Comparison of ENCODE assay signal across 8 cellular contexts in the genomic region with DNA sequence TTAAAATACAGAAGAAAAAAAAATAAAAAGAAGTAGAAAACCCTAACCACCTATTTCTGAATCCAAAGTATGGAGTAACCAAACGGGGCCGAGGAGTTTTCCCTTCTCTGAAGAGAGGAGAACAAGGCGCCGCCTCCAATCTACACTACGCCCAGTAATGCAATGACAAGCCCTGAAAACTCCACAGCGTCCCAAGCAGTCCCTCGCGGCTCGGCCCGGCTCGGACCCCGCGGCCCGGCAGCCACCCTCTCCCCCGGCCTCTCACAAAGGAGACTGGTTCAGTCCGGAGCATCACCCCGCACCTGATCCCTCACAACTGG. TPM values are rescaled to one million over a fixed set of nuclear protein-coding genes. Genes with fewer than 3 reads are reported as not detected.
DNase-seq lines count a peak whose midpoint lies in the region; ATAC-seq and TF ChIP-seq lines count a peak whose summit lies in the region.

No MANE protein-coding gene starts in this region.

- no peak for TF ChIP-seq CTCF in RWPE1 (conservative IDR thresholded peaks at IDR 0.05; ENCODE audit: low read depth)
- no peak for TF ChIP-seq CTCF in omental fat pad (IDR thresholded peaks at IDR 0.05)

- peak overlapping the region; percentile 93 for H3K27ac ChIP-seq in CD8-positive, alpha-beta memory T cell (ENCODE audit: low read depth, low read length)
- peak overlapping the region; percentile 89 for H3K27ac ChIP-seq in RWPE1

- peaks cover 0 to 47% (median 7%) of the 10 kb centered on the region in 3 donors for H3K36me3 Mint-ChIP-seq in CD8-positive, alpha-beta memory T cell

- POLR2A ChIA-PET in CD8-positive, alpha-beta memory T cell (lab: Charles Lee) = interaction anchor here (0.8 to 2.7 kb wide), 7 partner anchors 11 to 73 kb away, joined by 3 to 47 read pairs (median 6); a partner anchor contains a TSS
- POLR2A ChIA-PET in RWPE1 (lab: Yijun Ruan, JAX; ENCODE audit: low non-redundant PET) = interaction anchor here (0.7 to 1.0 kb wide), 2 partner anchors 9 to 43 kb away, joined by 3 read pairs; no protein-coding TSS in a partner anchor

- no peak for DNase-seq in CD8-positive, alpha-beta memory T cell
- DNase-seq in H7 (no peak), RWPE1 (ENCODE audit: low spot score) (no peak), omental fat pad (ENCODE audit: low spot score) (no peak), T1000 (lab: John Stamatoyannopoulos, UW) (no peak), HPDE6-E6E7 (ENCODE audit: extremely low spot score) (no peak)
- DNase-seq in stimulated activated CD4-positive, alpha-beta T cell treated with anti-CD3 and anti-CD28 coated beads, Interleukin-4, amount 100 ng/mL, for 4 hours = no peak

- H3K4me3 Mint-ChIP-seq in CD8-positive, alpha-beta memory T cell = peak overlapping the region; percentile 94 to 99 (median 97)

- ATAC-seq in esophagus mucosa (peak; percentile 47), omental fat pad (ENCODE audit: low FRiP score) (peak; percentile 41)

- no peaks in the 10 kb centered on the region for H3K27me3 ChIP-seq in CD8-positive, alpha-beta memory T cell (ENCODE audit: insufficient read depth, low read length, poor library complexity, severe bottlenecking)
- H3K27me3 ChIP-seq in H7 (ENCODE audit: control insufficient read depth, insufficient read depth, low read length) = no peaks in the 10 kb centered on the region

- peaks cover 40% of the 10 kb centered on the region for H3K4me1 ChIP-seq in CD8-positive, alpha-beta memory T cell (ENCODE audit: insufficient read depth, low read length)

- peak overlapping the region; percentile 92 to 99 (median 98) for H3K27ac Mint-ChIP-seq in CD8-positive, alpha-beta memory T cell

- H3K9me3 Mint-ChIP-seq in CD8-positive, alpha-beta memory T cell = no peaks in the 10 kb centered on the region

- no peaks in the 10 kb centered on the region for H3K9me3 ChIP-seq in CD8-positive, alpha-beta memory T cell (ENCODE audit: low read length)

- peaks cover 36 to 48% (median 47%) of the 10 kb centered on the region in 3 donors for H3K4me1 Mint-ChIP-seq in CD8-positive, alpha-beta memory T cell

- H3K27me3 Mint-ChIP-seq in CD8-positive, alpha-beta memory T cell = no peaks in the 10 kb centered on the region

- CTCF ChIA-PET in CD8-positive, alpha-beta memory T cell (lab: Charles Lee) = interaction anchor here (0.5 to 3.5 kb wide), 15 partner anchors 9 to 494 kb away, joined by 3 to 50 read pairs (median 6); a partner anchor contains a TSS
- CTCF ChIA-PET in RWPE1 (lab: Yijun Ruan, JAX) = interaction anchor here (0.6 to 2.2 kb wide), 4 partner anchors 9 to 74 kb away, joined by 3 to 7 read pairs (median 4); no protein-coding TSS in a partner anchor

- peak overlapping the region; percentile 89 for H3K4me3 ChIP-seq in CD8-positive, alpha-beta memory T cell (ENCODE audit: low read length)
- peak overlapping the region; percentile 85 for H3K4me3 ChIP-seq in H7 (ENCODE audit: insufficient read depth, low read depth, low read length)

- no peaks in the 10 kb centered on the region for H3K36me3 ChIP-seq in CD8-positive, alpha-beta memory T cell (ENCODE audit: insufficient read depth, low read length)
- H3K36me3 ChIP-seq in H7 (replicated peaks; ENCODE audit: control insufficient read depth, insufficient read depth, low read length) = no peaks in the 10 kb centered on the region; the same call in 1 of the 2 replicates

RNA-seq across cellular contexts. Expression of a gene that starts 0.4 kb away (rescaled TPM):
- total RNA-seq in CD8-positive, alpha-beta memory T cell = 10 to 100 TPM; 90.0 to 96.1 TPM
- polyA plus RNA-seq in CD8-positive, alpha-beta memory T cell = 33.6 TPM
- 64.1 and 73.8 TPM in 2 replicates for total RNA-seq in H7 (2014; rRNA removed; shearing (Covaris generic))
- total RNA-seq in esophagus mucosa = 46.3 TPM
- 10 to 100 TPM; 40.6 to 65.6 (median 54.7) TPM for total RNA-seq in omental fat pad

RNA-seq across cellular contexts. Expression of a gene that starts 21.2 kb away (rescaled TPM):
- total RNA-seq in CD8-positive, alpha-beta memory T cell = 10 to 100 TPM; 25.5 to 25.7 TPM
- 14.4 TPM for polyA plus RNA-seq in CD8-positive, alpha-beta memory T cell
- 21.5 and 26.8 TPM in 2 replicates for total RNA-seq in H7 (2014; rRNA removed; shearing (Covaris generic))
- total RNA-seq in esophagus mucosa (11.4 TPM), omental fat pad (10 to 100 TPM; 21.3 to 30.0 (median 25.6) TPM)

RNA-seq across cellular contexts. Expression of a gene that starts 21.4 kb away (rescaled TPM):
- 10 to 100 TPM; 82.7 to 83.0 TPM for total RNA-seq in CD8-positive, alpha-beta memory T cell
- polyA plus RNA-seq in CD8-positive, alpha-beta memory T cell = 93.3 TPM
- total RNA-seq in H7 (2014; rRNA removed; shearing (Covaris generic)) = 23.5 and 30.5 TPM in 2 replicates
- total RNA-seq in esophagus mucosa (70.6 TPM), omental fat pad (10 to 100 TPM; 37.8 to 79.6 (median 56.8) TPM)

RNA-seq across cellular contexts. Expression of a gene that starts 55.6 kb away (rescaled TPM):
- 10 to 100 TPM; 54.1 to 58.9 TPM for total RNA-seq in CD8-positive, alpha-beta memory T cell
- 27.4 TPM for polyA plus RNA-seq in CD8-positive, alpha-beta memory T cell
- 109 and 111 TPM in 2 replicates for total RNA-seq in H7 (2014; rRNA removed; shearing (Covaris generic))
- total RNA-seq in esophagus mucosa (20.9 TPM), omental fat pad (10 to 100 TPM; 39.5 to 71.4 (median 47.4) TPM)
